21 cellular contexts compared by ENCODE assay signal in genomic region chr1:10229903-10230302, GRCh38.
"Had no signal": no experiment of that assay in that cellular context is flagged by ENCODE, and none has a peak within 500 bp of the region (broad histone marks: within the 10 kb centered on the region; RNA-seq: fewer than 3 reads in every experiment).

No MANE protein-coding gene starts in this region.

- H3K9me3 ChIP-seq: esophagus muscularis mucosa, gastroesophageal sphincter, left ventricle myocardium inferior, lower lobe of right lung, ovary, upper lobe of right lung, vagina had no signal

- ATAC-seq: effector memory CD8-positive, alpha-beta T cell; gastroesophageal sphincter; lower lobe of right lung; natural killer cell treated with Interleukin-12 subunit alpha and Interleukin-12 subunit beta and Interleukin-15 and Interleukin-18, amount 100 ng/mL, for 72 hours; right cardiac atrium; upper lobe of right lung had no signal

- H3K27me3 ChIP-seq: esophagus muscularis mucosa, gastroesophageal sphincter, neural progenitor cell, ovary, upper lobe of right lung, vagina had no signal

- H3K27me3 Mint-ChIP-seq: dendritic cell treated with granulocyte-macrophage colony-stimulating factor and Interleukin-4, amounts not matched to agents 40 ng/mL and 50 ng/mL, for 4 days; effector memory CD8-positive, alpha-beta T cell; memory B cell; natural killer cell treated with Interleukin-12 subunit alpha and Interleukin-12 subunit beta and Interleukin-15 and Interleukin-18, amount 100 ng/mL, for 72 hours had no signal

- H3K36me3 ChIP-seq: neural progenitor cell, ovary, upper lobe of right lung, vagina had no signal

- H2AFZ ChIP-seq: neural progenitor cell had no signal

- H3K27ac Mint-ChIP-seq: dendritic cell treated with granulocyte-macrophage colony-stimulating factor and Interleukin-4, amounts not matched to agents 40 ng/mL and 50 ng/mL, for 4 days; effector memory CD8-positive, alpha-beta T cell; memory B cell; natural killer cell treated with Interleukin-12 subunit alpha and Interleukin-12 subunit beta and Interleukin-15 and Interleukin-18, amount 100 ng/mL, for 72 hours; neural progenitor cell had no signal

- H3K36me3 Mint-ChIP-seq: memory B cell; natural killer cell treated with Interleukin-12 subunit alpha and Interleukin-12 subunit beta and Interleukin-15 and Interleukin-18, amount 100 ng/mL, for 72 hours had no signal

- H3K4me3 Mint-ChIP-seq: dendritic cell treated with granulocyte-macrophage colony-stimulating factor and Interleukin-4, amounts not matched to agents 40 ng/mL and 50 ng/mL, for 4 days; effector memory CD8-positive, alpha-beta T cell; memory B cell; natural killer cell treated with Interleukin-12 subunit alpha and Interleukin-12 subunit beta and Interleukin-15 and Interleukin-18, amount 100 ng/mL, for 72 hours; neural progenitor cell had no signal

- H3K27ac ChIP-seq: epithelial cell of prostate, esophagus muscularis mucosa, gastroesophageal sphincter, left ventricle myocardium inferior, lower lobe of right lung, neural progenitor cell, ovary, upper lobe of right lung, vagina had no signal

- H3K9ac ChIP-seq: neural progenitor cell had no signal

- DNase-seq: effector memory CD8-positive, alpha-beta T cell; glutamatergic neuron; islet precursor cell; left ventricle myocardium inferior; lower lobe of right lung; midbrain; nucleus accumbens; ovary; right cardiac atrium; small intestine; stimulated activated CD4-positive, alpha-beta T cell treated with anti-CD3 and anti-CD28 coated beads, Interleukin-12 subunit alpha, Interleukin-12 subunit beta, amount 100 ng/mL, for 4 hours; stimulated activated naive CD4-positive, alpha-beta T cell treated with Interleukin-2 at 50 U/mL for 16 hours; upper lobe of right lung had no signal

- H3K4me3 ChIP-seq: esophagus muscularis mucosa, gastroesophageal sphincter, left ventricle myocardium inferior, lower lobe of right lung, neural progenitor cell, ovary, upper lobe of right lung, vagina had no signal

- H3K4me2 ChIP-seq: neural progenitor cell had no signal

- H3K9me3 Mint-ChIP-seq: dendritic cell treated with granulocyte-macrophage colony-stimulating factor and Interleukin-4, amounts not matched to agents 40 ng/mL and 50 ng/mL, for 4 days; effector memory CD8-positive, alpha-beta T cell; memory B cell; natural killer cell treated with Interleukin-12 subunit alpha and Interleukin-12 subunit beta and Interleukin-15 and Interleukin-18, amount 100 ng/mL, for 72 hours had no signal

- H3K4me1 ChIP-seq: lower lobe of right lung, neural progenitor cell, upper lobe of right lung had no signal
